Comparison of ENCODE assay signal across 26 cellular contexts in the genomic region with DNA sequence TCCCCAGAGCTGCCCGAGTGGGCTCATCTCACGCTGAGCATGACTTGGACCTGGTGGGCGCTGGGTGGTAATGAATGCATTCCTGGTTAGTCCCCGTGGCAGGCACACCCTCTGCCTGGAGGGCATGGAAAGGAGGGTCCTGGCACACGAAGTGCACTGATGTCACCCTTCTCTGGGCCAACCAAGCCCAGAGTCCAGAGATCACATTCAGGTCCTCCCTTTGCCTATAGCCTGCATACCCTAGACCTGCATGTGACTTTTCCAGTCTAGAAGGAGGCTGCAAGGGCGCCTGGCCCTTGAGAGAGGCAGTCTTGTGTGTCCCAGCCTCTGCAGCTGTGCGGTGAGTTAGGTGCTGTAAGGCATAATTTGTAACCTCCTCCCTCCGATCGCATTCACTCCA. TPM values are rescaled to one million over a fixed set of nuclear protein-coding genes. Genes with fewer than 3 reads are reported as not detected.
DNase-seq lines count a peak whose midpoint lies in the region; ATAC-seq and TF ChIP-seq lines count a peak whose summit lies in the region.
"Had no signal": no experiment of that assay in that cellular context is flagged by ENCODE, and none has a peak within 500 bp of the region (broad histone marks: within the 10 kb centered on the region; RNA-seq: fewer than 3 reads in every experiment).

No MANE protein-coding gene starts in this region.

- in situ Hi-C loops in gastrocnemius medialis (cut with MboI; ENCODE audit: low sequenced_read_pairs in 4 of 4): no loop called here

- TF ChIP-seq CTCF in breast epithelium (IDR thresholded peaks at IDR 0.05): no peak
- TF ChIP-seq CTCF in MCF 10A (IDR thresholded peaks at IDR 0.05; ENCODE audit: unreplicated experiment): no peak
- TF ChIP-seq CTCF in gastrocnemius medialis (IDR thresholded peaks at IDR 0.05 in 4 of 5, conservative IDR thresholded peaks at IDR 0.05 in 1 of 5): no peak
- TF ChIP-seq CTCF in A673 (conservative IDR thresholded peaks at IDR 0.05; ENCODE audit: low read depth, low read length): no peak

- CTCF ChIA-PET in MCF 10A (lab: Yijun Ruan, JAX): interaction anchor here (0.7 kb wide), 2 partner anchors 28 to 175 kb away, joined by 3 read pairs; no protein-coding TSS in a partner anchor
- CTCF ChIA-PET in A673 (lab: Charles Lee): no interaction called here

- H3K9me3 ChIP-seq in breast epithelium: no peaks in the 10 kb centered on the region
- no peaks in the 10 kb centered on the region for H3K9me3 ChIP-seq in gastrocnemius medialis
- no peaks in the 10 kb centered on the region for H3K9me3 ChIP-seq in A673 (ENCODE audit: low read depth, low read length, poor library complexity, severe bottlenecking)
- H3K9me3 ChIP-seq: tibial artery had no signal

- H3K27ac ChIP-seq in breast epithelium (peak overlapping the region; percentile 84 to 94), gastrocnemius medialis (peak overlapping the region; percentile 89 to 97 (median 96)), A673 (ENCODE audit: low read depth, low read length, poor library complexity, severe bottlenecking) (no peak overlapping the region)
- H3K27ac ChIP-seq: parathyroid adenoma, tibial artery had no signal

- H3K36me3 ChIP-seq in breast epithelium (no peaks in the 10 kb centered on the region), gastrocnemius medialis (peaks cover 0 to 20% of the 10 kb centered on the region in 2 donors), A673 (ENCODE audit: insufficient read depth, low read length, poor library complexity, severe bottlenecking) (peaks cover 5% of the 10 kb centered on the region)
- H3K36me3 ChIP-seq: tibial artery had no signal

- intact Hi-C loops in breast epithelium (cut with DNase I; ENCODE audit: low total_unique reads): no loop called here
- intact Hi-C loops in MCF 10A (cut with micrococcal nuclease): no loop called here
- intact Hi-C loops in left colon (cut with DNase I, micrococcal nuclease): no loop called here
- intact Hi-C loops in gastrocnemius medialis (cut with DNase I; ENCODE audit: low total_unique reads): no loop called here
- intact Hi-C loops in A673 (cut with micrococcal nuclease; ENCODE audit: unreplicated experiment): no loop called here

- no TSS peak for BruUV-seq in MCF 10A (replicated peaks; lab: Mats Ljungman, UMichigan)
- no TSS peak for BruUV-seq in A673 (replicated peaks; lab: Mats Ljungman, UMichigan)

- POLR2A ChIA-PET in MCF 10A (lab: Yijun Ruan, JAX): interaction anchor here (0.6 to 0.9 kb wide), 4 partner anchors 11 to 378 kb away, joined by 3 to 4 read pairs (median 3); no protein-coding TSS in a partner anchor
- POLR2A ChIA-PET in A673 (lab: Charles Lee; ENCODE audit: low non-redundant PET): no interaction called here

- no peaks in the 10 kb centered on the region for H3K27me3 ChIP-seq in breast epithelium
- H3K27me3 ChIP-seq in gastrocnemius medialis: no peaks in the 10 kb centered on the region
- no peaks in the 10 kb centered on the region for H3K27me3 ChIP-seq in A673 (replicated peaks; ENCODE audit: insufficient read depth, low read depth, low read length, poor library complexity)
- H3K27me3 ChIP-seq: tibial artery had no signal

- ATAC-seq in left colon: peak; percentile 38
- no peak for ATAC-seq in gastrocnemius medialis
- ATAC-seq: GM12878, Right ventricle myocardium inferior, SK-N-SH treated with all-trans-retinoic acid at 6 μM for 48 hours had no signal

- DNase-seq in breast epithelium (ENCODE audit: low spot score in 2 of 2) (no peak), MCF 10A (ENCODE audit: unreplicated experiment) (no peak), left colon (no peak), gastrocnemius medialis (no peak), epidermal melanocyte (ENCODE audit: insufficient read length, low spot score) (no peak), SW 1271 (lab: John Stamatoyannopoulos, UW) (no peak), CD1c-positive myeloid dendritic cell (ENCODE audit: extremely low spot score) (no peak), A673 (ENCODE audit: low spot score) (no peak)
- DNase-seq: 8988T; activated CD4-positive, alpha-beta memory T cell treated with anti-CD3 and anti-CD28 coated beads, Interleukin-2, amount 10 ng/mL, durations not matched to agents 7 days and 5 days; activated CD4-positive, CD25-positive, alpha-beta regulatory T cell treated with anti-CD3 and anti-CD28 coated beads, Interleukin-2, amount 50 U/mL, for 72 hours; activated naive CD4-positive, alpha-beta T cell treated with anti-CD3 and anti-CD28 coated beads for 36 hours; CD4-positive, alpha-beta memory T cell; H9; NCI-H1417 treated with DMSO at 0.1 percent for 48 hours; NCI-H2029 treated with DMSO at 0.1 percent for 48 hours; NCI-H524 treated with DMSO at 0.1 percent for 48 hours; nephron progenitor cell; stimulated activated CD4-positive, alpha-beta T cell treated with anti-CD3 and anti-CD28 coated beads, Interleukin-2, amount 100 ng/mL, for 24 hours; T-helper 2 cell; tibial artery had no signal

- H3K27me3 Mint-ChIP-seq in MCF 10A (ENCODE audit: insufficient read depth, unreplicated experiment): no peaks in the 10 kb centered on the region
- H3K27me3 Mint-ChIP-seq: CD4-positive, alpha-beta memory T cell; stimulated activated naive CD8-positive, alpha-beta T cell treated with anti-CD3 and anti-CD28 coated beads, Interleukin-15, Interleukin-2, amounts not matched to agents 100 ng/mL and 50 ng/mL, for 24 hours had no signal

- H3K4me3 Mint-ChIP-seq in MCF 10A (ENCODE audit: unreplicated experiment): no peak overlapping the region
- H3K4me3 Mint-ChIP-seq: activated CD4-positive, alpha-beta memory T cell treated with anti-CD3 and anti-CD28 coated beads, Interleukin-2, amount 10 ng/mL, durations not matched to agents 7 days and 5 days; activated naive CD4-positive, alpha-beta T cell treated with anti-CD3 and anti-CD28 coated beads for 36 hours; CD4-positive, alpha-beta memory T cell; H9; nephron progenitor cell; stimulated activated naive CD8-positive, alpha-beta T cell treated with anti-CD3 and anti-CD28 coated beads, Interleukin-15, Interleukin-2, amounts not matched to agents 100 ng/mL and 50 ng/mL, for 24 hours had no signal

- TF ChIP-seq POLR2A in breast epithelium (IDR thresholded peaks at IDR 0.05) (no peak), gastrocnemius medialis (IDR thresholded peaks at IDR 0.05) (no peak)

- peaks cover 22% of the 10 kb centered on the region for H3K4me1 Mint-ChIP-seq in MCF 10A (ENCODE audit: insufficient read depth, unreplicated experiment)
- H3K4me1 Mint-ChIP-seq: activated CD4-positive, alpha-beta memory T cell treated with anti-CD3 and anti-CD28 coated beads, Interleukin-2, amount 10 ng/mL, durations not matched to agents 7 days and 5 days; CD4-positive, alpha-beta memory T cell had no signal

- H3K27ac Mint-ChIP-seq in MCF 10A (ENCODE audit: low read depth, unreplicated experiment): no peak overlapping the region
- H3K27ac Mint-ChIP-seq: activated CD4-positive, alpha-beta memory T cell treated with anti-CD3 and anti-CD28 coated beads, Interleukin-2, amount 10 ng/mL, durations not matched to agents 7 days and 5 days; activated naive CD4-positive, alpha-beta T cell treated with anti-CD3 and anti-CD28 coated beads for 36 hours; CD4-positive, alpha-beta memory T cell; H9; nephron progenitor cell; stimulated activated naive CD8-positive, alpha-beta T cell treated with anti-CD3 and anti-CD28 coated beads, Interleukin-15, Interleukin-2, amounts not matched to agents 100 ng/mL and 50 ng/mL, for 24 hours had no signal

- H3K4me3 ChIP-seq in breast epithelium (no peak overlapping the region), gastrocnemius medialis (no peak overlapping the region), A673 (ENCODE audit: low read depth, low read length, poor library complexity, severe bottlenecking) (no peak overlapping the region)
- H3K4me3 ChIP-seq: GM12878, tibial artery had no signal

- H3K4me1 ChIP-seq in breast epithelium (peaks cover 5 to 11% of the 10 kb centered on the region in 2 donors), gastrocnemius medialis (peaks cover 57 to 92% of the 10 kb centered on the region in 2 donors), A673 (ENCODE audit: insufficient read depth, low read length, poor library complexity, severe bottlenecking) (peaks cover 3% of the 10 kb centered on the region)
- H3K4me1 ChIP-seq: parathyroid adenoma had no signal

- H3K9me3 Mint-ChIP-seq in MCF 10A (ENCODE audit: unreplicated experiment): no peaks in the 10 kb centered on the region
- H3K9me3 Mint-ChIP-seq: activated CD4-positive, alpha-beta memory T cell treated with anti-CD3 and anti-CD28 coated beads, Interleukin-2, amount 10 ng/mL, durations not matched to agents 7 days and 5 days; activated naive CD4-positive, alpha-beta T cell treated with anti-CD3 and anti-CD28 coated beads for 36 hours; H9; stimulated activated naive CD8-positive, alpha-beta T cell treated with anti-CD3 and anti-CD28 coated beads, Interleukin-15, Interleukin-2, amounts not matched to agents 100 ng/mL and 50 ng/mL, for 24 hours had no signal

- no peaks in the 10 kb centered on the region for H3K36me3 Mint-ChIP-seq in MCF 10A (ENCODE audit: insufficient read depth, unreplicated experiment)
- H3K36me3 Mint-ChIP-seq: CD4-positive, alpha-beta memory T cell had no signal

RNA-seq across cellular contexts. Expression of a gene that starts 22.1 kb away (rescaled TPM):
- 10 to 100 TPM in 1 of 3 donors, 1 to 10 TPM in 1, under 1 TPM in 1; 0.32 to 29.4 (median 9.2) TPM for total RNA-seq in breast epithelium
- total RNA-seq in MCF 10A (2022): 0.16 and 0.20 TPM in 2 replicates
- 100 to 1,000 TPM; 276 to 278 TPM for total RNA-seq in left colon
- 100 to 1,000 TPM; 156 to 176 (median 171) TPM for total RNA-seq in gastrocnemius medialis
- total RNA-seq in A673 (2021): 26.4 and 27.7 TPM in 2 replicates
- total RNA-seq: activated CD4-positive, alpha-beta memory T cell treated with anti-CD3 and anti-CD28 coated beads, Interleukin-2, amount 10 ng/mL, durations not matched to agents 7 days and 5 days; activated naive CD4-positive, alpha-beta T cell treated with anti-CD3 and anti-CD28 coated beads for 36 hours had no signal

RNA-seq across cellular contexts. Expression of a gene that starts 43.3 kb away (rescaled TPM):
- total RNA-seq in breast epithelium (100 to 1,000 TPM in 1 of 3 donors, 10 to 100 TPM in 2; 80.6 to 106 (median 97.7) TPM), MCF 10A (2022) (166 and 189 TPM in 2 replicates), left colon (100 to 1,000 TPM; 185 to 240 TPM), gastrocnemius medialis (100 to 1,000 TPM; 238 to 405 (median 328) TPM), A673 (2021) (207 and 208 TPM in 2 replicates)
